ENCODE assay signal across 8 cellular contexts in the genomic region with DNA sequence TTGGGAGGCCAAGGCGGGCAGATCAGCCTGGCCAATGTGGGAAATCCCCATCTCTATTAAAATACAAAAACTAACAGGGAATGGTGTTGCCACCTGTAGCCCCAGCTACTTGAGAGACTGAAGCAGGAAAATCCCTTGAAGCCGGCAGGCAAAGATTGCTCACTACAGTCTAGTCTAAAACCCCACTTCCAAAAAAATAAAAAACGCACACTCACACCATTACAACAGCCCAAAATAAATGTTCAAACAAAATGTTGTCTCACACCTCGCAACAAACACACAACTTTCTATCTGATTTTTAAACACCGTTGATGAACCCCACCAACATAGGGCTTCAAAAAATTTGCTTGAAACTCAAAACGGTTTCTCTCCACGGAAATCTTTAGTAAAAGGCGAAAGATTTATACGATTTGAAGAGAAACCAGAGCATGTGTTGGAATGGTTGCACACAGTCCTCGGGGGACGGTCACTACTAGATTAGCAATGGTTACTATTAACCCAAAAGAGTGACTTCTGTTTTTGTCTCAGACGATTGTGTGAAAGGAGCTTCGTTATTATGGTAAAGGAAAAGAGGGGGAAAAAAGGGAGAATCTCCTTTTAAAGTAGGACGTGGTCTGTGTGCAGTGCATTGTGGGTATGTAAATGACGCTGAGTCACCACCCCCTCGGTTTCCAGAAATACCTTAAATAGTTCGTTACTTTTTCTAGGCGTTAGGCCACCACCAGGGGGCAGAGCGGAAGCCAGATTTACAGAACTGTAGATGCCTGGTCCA. TPM values are rescaled to one million over a fixed set of nuclear protein-coding genes. Genes with fewer than 3 reads are reported as not detected.
DNase-seq lines count a peak whose midpoint lies in the region; ATAC-seq and TF ChIP-seq lines count a peak whose summit lies in the region.

A gene (minus strand): TSS at position 430 of the 772 bp plus-strand sequence.

- no peaks in the 10 kb centered on the region for H3K36me3 ChIP-seq in thymus (ENCODE audit: control insufficient read depth, insufficient read depth)

- peak within 1 kb of the TSS; percentile 98 to 100 for H3K27ac Mint-ChIP-seq in activated naive CD4-positive, alpha-beta T cell treated with anti-CD3 and anti-CD28 coated beads, Interleukin-2, amount 50 U/mL, for 72 hours
- peak within 1 kb of the TSS; percentile 97 for H3K27ac Mint-ChIP-seq in glutamatergic neuron (ENCODE audit: unreplicated experiment)
- peak within 1 kb of the TSS; percentile 99 for H3K27ac Mint-ChIP-seq in osteocyte (ENCODE audit: unreplicated experiment)

- no peaks in the 10 kb centered on the region for H3K4me1 Mint-ChIP-seq in glutamatergic neuron (ENCODE audit: low read depth, unreplicated experiment)
- peaks cover 28% of the 10 kb centered on the region for H3K4me1 Mint-ChIP-seq in osteocyte (ENCODE audit: unreplicated experiment)

- H3K4me3 Mint-ChIP-seq in glutamatergic neuron (ENCODE audit: unreplicated experiment) (peak within 1 kb of the TSS; percentile 70), osteocyte (ENCODE audit: unreplicated experiment) (peak within 1 kb of the TSS; percentile 60)

- peaks cover 4% of the 10 kb centered on the region for H3K4me1 ChIP-seq in thymus (ENCODE audit: control insufficient read depth, insufficient read depth, low read length)

- DNase-seq in NB4 (ENCODE audit: low read depth) (peak; percentile 96), SK-N-DZ (ENCODE audit: low spot score) (peak; percentile 96), glutamatergic neuron (peak; percentile 87), osteocyte (ENCODE audit: extremely low spot score, unreplicated experiment) (peak; percentile 95)
- peak; percentile 89 to 95 for DNase-seq in activated naive CD4-positive, alpha-beta T cell treated with anti-CD3 and anti-CD28 coated beads, Interleukin-2, amount 50 U/mL, for 72 hours (ENCODE audit: low spot score in 2 of 2)

- ATAC-seq in HG02588 (IDR thresholded peaks at IDR 0.05; ENCODE audit: unreplicated experiment): peak; percentile 63
- ATAC-seq in activated naive CD4-positive, alpha-beta T cell treated with anti-CD3 and anti-CD28 coated beads, Interleukin-2, amount 50 U/mL, for 72 hours: peak; percentile 84

- peak; percentile 84 for TF ChIP-seq POLR2A in GM10847 (IDR thresholded peaks at IDR 0.05; ENCODE audit: extremely low read depth, insufficient read length)
- peak; percentile 98 for TF ChIP-seq POLR2A in NB4 (IDR thresholded peaks at IDR 0.05; ENCODE audit: extremely low read depth, insufficient read length)

- no peaks in the 10 kb centered on the region for H3K27me3 ChIP-seq in thymus (ENCODE audit: control insufficient read depth, insufficient read depth)

- H3K36me3 Mint-ChIP-seq in activated naive CD4-positive, alpha-beta T cell treated with anti-CD3 and anti-CD28 coated beads, Interleukin-2, amount 50 U/mL, for 72 hours: no peaks in the 10 kb centered on the region
- H3K36me3 Mint-ChIP-seq in glutamatergic neuron (ENCODE audit: unreplicated experiment): no peaks in the 10 kb centered on the region
- no peaks in the 10 kb centered on the region for H3K36me3 Mint-ChIP-seq in osteocyte (ENCODE audit: unreplicated experiment)

- TF ChIP-seq CTCF in NB4 (IDR thresholded peaks at IDR 0.05; ENCODE audit: low read depth, low read length) (peak; percentile 82), glutamatergic neuron (IDR thresholded peaks at IDR 0.05; ENCODE audit: partially characterized antibody, unreplicated experiment) (peak; percentile 90), osteocyte (IDR thresholded peaks at IDR 0.05) (peak; percentile 82)

- 2% methylated on average over 19 of the region's 19 CpGs for WGBS in thymus

- H3K4me3 ChIP-seq in NB4 (ENCODE audit: low read depth, low read length) (peak within 1 kb of the TSS; percentile 40), thymus (ENCODE audit: low read length) (peak within 1 kb of the TSS; percentile 56)

- no peaks in the 10 kb centered on the region for H3K9me3 Mint-ChIP-seq in activated naive CD4-positive, alpha-beta T cell treated with anti-CD3 and anti-CD28 coated beads, Interleukin-2, amount 50 U/mL, for 72 hours
- H3K9me3 Mint-ChIP-seq in glutamatergic neuron (ENCODE audit: unreplicated experiment) (peaks cover 5% of the 10 kb centered on the region), osteocyte (ENCODE audit: unreplicated experiment) (no peaks in the 10 kb centered on the region)

- H3K27me3 Mint-ChIP-seq in glutamatergic neuron (ENCODE audit: unreplicated experiment) (peaks cover 8% of the 10 kb centered on the region), osteocyte (ENCODE audit: unreplicated experiment) (no peaks in the 10 kb centered on the region)

- H3K9me3 ChIP-seq in thymus (ENCODE audit: control insufficient read depth): no peaks in the 10 kb centered on the region

- peak within 1 kb of the TSS; percentile 95 for H3K27ac ChIP-seq in thymus (ENCODE audit: low read depth)

RNA-seq across cellular contexts. Expression of the gene that starts here (rescaled TPM):
- not detected in 2 replicates for polyA plus RNA-seq in SK-N-DZ (2014; cell fraction: cytosol; rRNA removed)
- polyA plus RNA-seq in SK-N-DZ (2014; cell fraction: nucleus; rRNA removed): not detected in 2 replicates
- not detected for total RNA-seq in activated naive CD4-positive, alpha-beta T cell treated with anti-CD3 and anti-CD28 coated beads, Interleukin-2, amount 50 U/mL, for 72 hours
- not detected for total RNA-seq in glutamatergic neuron (ENCODE audit: unreplicated experiment)
- not detected in 2 replicates for total RNA-seq in osteocyte
- polyA plus RNA-seq in thymus: not detected

Comparison
In these comparisons a context has a peak if more than half of its experiments do, and no peak if none do; other contexts are left out.
1. Peak in every context shown above with its lines: DNase-seq, ATAC-seq, H3K4me3 ChIP-seq and H3K27ac ChIP-seq.
2. Peak in DNase-seq and ATAC-seq in activated naive CD4-positive, alpha-beta T cell treated with anti-CD3 and anti-CD28 coated beads, Interleukin-2, amount 50 U/mL, for 72 hours; RNA of the gene not detected or under 1 TPM.
3. Peak in DNase-seq in glutamatergic neuron; RNA of the gene not detected or under 1 TPM.
4. Peak in DNase-seq in osteocyte; RNA of the gene not detected or under 1 TPM.